ENCODE assay signal across 22 cellular contexts in the genomic region with DNA sequence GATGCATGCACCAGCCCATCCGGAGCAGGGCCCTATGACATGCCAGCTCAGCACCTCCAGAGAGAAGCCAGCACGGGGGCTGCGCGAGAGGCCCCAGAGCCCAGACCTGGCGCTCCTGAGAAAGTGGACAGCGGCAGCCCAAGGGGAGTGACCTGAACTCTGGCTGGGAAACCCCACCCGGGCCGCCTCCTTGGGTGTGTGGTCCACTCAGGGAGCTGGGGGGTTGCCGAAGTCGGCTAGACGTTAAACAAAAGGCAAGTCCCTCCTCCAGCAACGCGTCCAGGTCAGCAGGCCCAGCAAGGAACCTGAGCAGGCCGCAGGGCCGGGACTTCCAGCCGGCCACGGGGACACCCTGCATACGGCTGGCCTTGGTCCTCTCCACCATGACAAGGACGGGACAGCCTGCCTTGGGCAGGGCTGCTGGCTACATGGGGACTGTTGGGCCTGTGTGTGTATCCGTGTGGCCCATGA. TPM values are rescaled to one million over a fixed set of nuclear protein-coding genes. Genes with fewer than 3 reads are reported as not detected.
DNase-seq lines count a peak whose midpoint lies in the region; ATAC-seq and TF ChIP-seq lines count a peak whose summit lies in the region.
"Had no signal": no experiment of that assay in that cellular context is flagged by ENCODE, and none has a peak within 500 bp of the region (broad histone marks: within the 10 kb centered on the region; RNA-seq: fewer than 3 reads in every experiment).

No MANE protein-coding gene starts in this region.

- no peak for TF ChIP-seq CTCF in hepatocyte (IDR thresholded peaks at IDR 0.05; ENCODE audit: poor library complexity)
- TF ChIP-seq CTCF in spleen (IDR thresholded peaks at IDR 0.05 in 8 of 11, conservative IDR thresholded peaks at IDR 0.05 in 3 of 11), result no peak
- no peak for TF ChIP-seq CTCF in GM10248 (IDR thresholded peaks at IDR 0.05; ENCODE audit: control extremely low read depth, extremely low read depth, low read depth, missing control alignments)

- no peaks in the 10 kb centered on the region for H3K36me3 Mint-ChIP-seq in activated CD8-positive, alpha-beta memory T cell treated with anti-CD3 and anti-CD28 coated beads, Interleukin-2, amount 10 ng/mL, durations not matched to agents 7 days and 5 days

- H3K4me1 ChIP-seq in NT2/D1 (ENCODE audit: insufficient read depth, insufficient read length) (peaks cover 49% of the 10 kb centered on the region), hepatocyte (ENCODE audit: insufficient read depth) (peaks cover 29% of the 10 kb centered on the region), spleen (peaks cover 8 to 77% (median 57%) of the 10 kb centered on the region in 6 donors)

- H3K27me3 ChIP-seq in NT2/D1 (ENCODE audit: insufficient read depth, insufficient read length) (no peaks in the 10 kb centered on the region), hepatocyte (no peaks in the 10 kb centered on the region), spleen (replicated peaks in 1 of 7) (peaks cover 0 to 6% (median 0%) of the 10 kb centered on the region in 7 donors)

- no peak for ATAC-seq in activated CD8-positive, alpha-beta memory T cell treated with anti-CD3 and anti-CD28 coated beads, Interleukin-2, amount 10 ng/mL, durations not matched to agents 7 days and 5 days
- no peak for ATAC-seq in GM18870 (IDR thresholded peaks at IDR 0.05; ENCODE audit: unreplicated experiment)
- ATAC-seq: activated CD8-positive, alpha-beta T cell treated with anti-CD3 and anti-CD28 coated beads, Interleukin-2, amount 10 ng/mL, durations not matched to agents 7 days and 5 days; activated T-helper 17 cell treated with anti-CD3 and anti-CD28 coated beads, Interleukin-2, amount 50 U/mL, for 72 hours had no signal

- H3K27ac ChIP-seq in hepatocyte (peak overlapping the region; percentile 61), spleen (peak overlapping the region in 3 of 8 donors; percentile 42 to 62 (median 44))

- POLR2A ChIA-PET in GM10248 (lab: Yijun Ruan, JAX), result no interaction called here

- H3K9me3 ChIP-seq in NT2/D1 (ENCODE audit: insufficient read depth, low read length) (no peaks in the 10 kb centered on the region), hepatocyte (ENCODE audit: low read depth) (no peaks in the 10 kb centered on the region), spleen (no peaks in the 10 kb centered on the region)

- H3K9me3 Mint-ChIP-seq in activated CD8-positive, alpha-beta memory T cell treated with anti-CD3 and anti-CD28 coated beads, Interleukin-2, amount 10 ng/mL, durations not matched to agents 7 days and 5 days (ENCODE audit: low read depth), result no peaks in the 10 kb centered on the region
- H3K9me3 Mint-ChIP-seq: activated B cell treated with CpG ODN at 0.5 μM for 24 hours; activated T-helper 17 cell treated with anti-CD3 and anti-CD28 coated beads, Interleukin-2, amount 50 U/mL, for 72 hours; HFFc6; naive thymus-derived CD4-positive, alpha-beta T cell; T-helper 1 cell treated with Interleukin-12 subunit alpha and Interleukin-12 subunit beta and Interleukin-4 antibody, amounts not matched to agents 30 μg/mL and 1 μg/mL, for 36 hours had no signal

- H3K4me1 Mint-ChIP-seq in activated CD8-positive, alpha-beta memory T cell treated with anti-CD3 and anti-CD28 coated beads, Interleukin-2, amount 10 ng/mL, durations not matched to agents 7 days and 5 days, result peaks cover 2% of the 10 kb centered on the region

- no peak for TF ChIP-seq POLR2A in spleen (IDR thresholded peaks at IDR 0.05)

- no peak overlapping the region for H2AFZ ChIP-seq in hepatocyte

- peaks cover 92% of the 10 kb centered on the region for H3K79me2 ChIP-seq in hepatocyte

- no peak overlapping the region for H3K4me2 ChIP-seq in hepatocyte

- H4K20me1 ChIP-seq in hepatocyte (ENCODE audit: insufficient read depth, poor library complexity, severe bottlenecking), result peaks cover 82% of the 10 kb centered on the region

- intact Hi-C loops in spleen (cut with DNase I; ENCODE audit: low total_unique reads), result no loop called here

- no peak overlapping the region for H3K4me3 Mint-ChIP-seq in activated CD8-positive, alpha-beta memory T cell treated with anti-CD3 and anti-CD28 coated beads, Interleukin-2, amount 10 ng/mL, durations not matched to agents 7 days and 5 days
- H3K4me3 Mint-ChIP-seq: activated B cell treated with CpG ODN at 0.5 μM for 24 hours; activated CD8-positive, alpha-beta T cell treated with anti-CD3 and anti-CD28 coated beads, Interleukin-2, amount 10 ng/mL, durations not matched to agents 7 days and 5 days; activated T-helper 17 cell treated with anti-CD3 and anti-CD28 coated beads, Interleukin-2, amount 50 U/mL, for 72 hours; HFFc6; naive thymus-derived CD4-positive, alpha-beta T cell; T-helper 1 cell treated with Interleukin-12 subunit alpha and Interleukin-12 subunit beta and Interleukin-4 antibody, amounts not matched to agents 30 μg/mL and 1 μg/mL, for 36 hours had no signal

- peak overlapping the region; percentile 28 for H3K9ac ChIP-seq in NT2/D1 (ENCODE audit: insufficient read length, low read depth)

- H3K4me3 ChIP-seq in NT2/D1 (ENCODE audit: insufficient read length, low read depth) (no peak overlapping the region), hepatocyte (no peak overlapping the region), spleen (no peak overlapping the region)

- peak; percentile 44 for DNase-seq in activated CD8-positive, alpha-beta memory T cell treated with anti-CD3 and anti-CD28 coated beads, Interleukin-2, amount 50 U/mL, for 48 hours
- DNase-seq in activated CD8-positive, alpha-beta memory T cell treated with anti-CD3 and anti-CD28 coated beads, Interleukin-2, amount 10 ng/mL, durations not matched to agents 7 days and 5 days, result no peak
- DNase-seq in NT2/D1 (ENCODE audit: low read depth, low spot score) (no peak), hepatocyte (ENCODE audit: low spot score) (peak; percentile 11), spleen (peak; percentile 75), SKM-1 (lab: John Stamatoyannopoulos, UW; ENCODE audit: unreplicated experiment) (no peak), GM10248 (ENCODE audit: extremely low spot score) (no peak)
- DNase-seq: activated B cell treated with CpG ODN at 0.5 μM for 24 hours; activated CD8-positive, alpha-beta T cell treated with anti-CD3 and anti-CD28 coated beads, Interleukin-2, amount 10 ng/mL, durations not matched to agents 7 days and 5 days; caudate nucleus; DMS153; effector CD8-positive, alpha-beta T cell; glutamatergic neuron; NCI-H1930; NCI-H446; stimulated activated CD4-positive, alpha-beta T cell treated with anti-CD3 and anti-CD28 coated beads, Interleukin-12 subunit alpha, Interleukin-12 subunit beta, amount 100 ng/mL, for 4 hours had no signal

- H3K9me2 ChIP-seq in hepatocyte (replicated peaks; ENCODE audit: insufficient read depth), result no peaks in the 10 kb centered on the region

- WGBS in hepatocyte (ENCODE audit: low lambda C conversion rate, missing lambda C conversion rate), result 89% methylated on average over 20 of the region's 20 CpGs
- WGBS in spleen, 5 donors, result 54 to 82% (median 78%) methylated on average over 15 to 20 of the region's 20 CpGs

- CTCF ChIA-PET in activated CD8-positive, alpha-beta memory T cell treated with anti-CD3 and anti-CD28 coated beads, Interleukin-2, amount 10 ng/mL, durations not matched to agents 7 days and 5 days (lab: Charles Lee), result no interaction called here
- CTCF ChIA-PET in GM10248 (lab: Yijun Ruan, JAX), result no interaction called here

- H3K36me3 ChIP-seq in NT2/D1 (ENCODE audit: insufficient read depth, insufficient read length, low read length) (peaks cover 25% of the 10 kb centered on the region), hepatocyte (replicated peaks; ENCODE audit: insufficient read depth, low read depth) (no peaks in the 10 kb centered on the region), spleen (peaks cover 0 to 27% (median 0%) of the 10 kb centered on the region in 6 donors)

- H3K27ac Mint-ChIP-seq in activated CD8-positive, alpha-beta memory T cell treated with anti-CD3 and anti-CD28 coated beads, Interleukin-2, amount 10 ng/mL, durations not matched to agents 7 days and 5 days, result no peak overlapping the region
- H3K27ac Mint-ChIP-seq: activated B cell treated with CpG ODN at 0.5 μM for 24 hours; activated CD8-positive, alpha-beta T cell treated with anti-CD3 and anti-CD28 coated beads, Interleukin-2, amount 10 ng/mL, durations not matched to agents 7 days and 5 days; activated T-helper 17 cell treated with anti-CD3 and anti-CD28 coated beads, Interleukin-2, amount 50 U/mL, for 72 hours; naive thymus-derived CD4-positive, alpha-beta T cell; progenitor cell of endocrine pancreas; T-helper 1 cell treated with Interleukin-12 subunit alpha and Interleukin-12 subunit beta and Interleukin-4 antibody, amounts not matched to agents 30 μg/mL and 1 μg/mL, for 36 hours had no signal

- H3K27me3 Mint-ChIP-seq in activated CD8-positive, alpha-beta memory T cell treated with anti-CD3 and anti-CD28 coated beads, Interleukin-2, amount 10 ng/mL, durations not matched to agents 7 days and 5 days, result no peaks in the 10 kb centered on the region
- H3K27me3 Mint-ChIP-seq: activated T-helper 17 cell treated with anti-CD3 and anti-CD28 coated beads, Interleukin-2, amount 50 U/mL, for 72 hours; progenitor cell of endocrine pancreas had no signal

RNA-seq across cellular contexts. Expression of a gene that starts 35.7 kb away (rescaled TPM):
- total RNA-seq in activated CD8-positive, alpha-beta memory T cell treated with anti-CD3 and anti-CD28 coated beads, Interleukin-2, amount 10 ng/mL, durations not matched to agents 7 days and 5 days, result 1 to 10 TPM; 6.3 to 9.7 TPM
- total RNA-seq in hepatocyte, result 12.3 and 13.0 TPM in 2 replicates
- polyA plus RNA-seq in hepatocyte, result 7.1 and 11.0 TPM in 2 replicates
- total RNA-seq in spleen, result 10 to 100 TPM; 17.0 to 34.9 (median 26.5) TPM
- polyA plus RNA-seq in spleen, result 1 to 10 TPM; 2.1 to 7.9 (median 2.4) TPM

RNA-seq across cellular contexts. Expression of a gene that starts 59.3 kb away (rescaled TPM):
- total RNA-seq in activated CD8-positive, alpha-beta memory T cell treated with anti-CD3 and anti-CD28 coated beads, Interleukin-2, amount 10 ng/mL, durations not matched to agents 7 days and 5 days, result 10 to 100 TPM; 42.5 to 44.5 TPM
- total RNA-seq in hepatocyte, result 32.9 and 37.8 TPM in 2 replicates
- 45.3 and 47.6 TPM in 2 replicates for polyA plus RNA-seq in hepatocyte
- total RNA-seq in spleen, result 10 to 100 TPM; 23.3 to 31.3 (median 25.8) TPM
- 10 to 100 TPM; 10.7 to 28.9 (median 14.8) TPM for polyA plus RNA-seq in spleen

Comparison
In these comparisons a context has a peak if more than half of its experiments do, and no peak if none do; other contexts are left out.
1. DNase-seq: peak in activated CD8-positive, alpha-beta memory T cell treated with anti-CD3 and anti-CD28 coated beads, Interleukin-2, amount 50 U/mL, for 48 hours (single experiment), hepatocyte (single experiment) and spleen (single experiment); none in activated CD8-positive, alpha-beta memory T cell treated with anti-CD3 and anti-CD28 coated beads, Interleukin-2, amount 10 ng/mL, durations not matched to agents 7 days and 5 days (single experiment), NT2/D1 (single experiment), SKM-1 (single experiment) and GM10248 (single experiment).